In genomic region chrX:107659768-107660167, GRCh38 we compare ENCODE assay signal across 9 cellular contexts. TPM values are rescaled to one million over a fixed set of nuclear protein-coding genes. Genes with fewer than 3 reads are reported as not detected.
A peak's percentile ranks its signal among the peaks of the same experiment; 100 is the strongest.
DNase-seq lines count a peak whose midpoint lies in the region; ATAC-seq, FAIRE-seq and TF ChIP-seq lines count a peak whose summit lies in the region.
"Had no signal": no experiment of that assay in that cellular context is flagged by ENCODE, and none has a peak within 500 bp of the region (broad histone marks: within the 10 kb centered on the region; RNA-seq: fewer than 3 reads in every experiment).

No MANE protein-coding gene starts in this region.

- FAIRE-seq in frontal cortex (lab: Jason Lieb, UNC) = no peak

- no peak overlapping the region for H3K4me3 Mint-ChIP-seq in immature natural killer cell
- H3K4me3 Mint-ChIP-seq: activated naive CD8-positive, alpha-beta T cell had no signal

- peak; percentile 15 for DNase-seq in stimulated activated CD4-positive, alpha-beta T cell treated with anti-CD3 and anti-CD28 coated beads, Interleukin-4, amount 100 ng/mL, for 24 hours
- DNase-seq in stimulated activated CD4-positive, alpha-beta T cell treated with anti-CD3 and anti-CD28 coated beads, Interleukin-4, amount 100 ng/mL, for 4 hours = no peak
- peak; percentile 7 for DNase-seq in NCI-H1105 (lab: John Stamatoyannopoulos, UW)
- DNase-seq in adipocyte (ENCODE audit: low read depth) = peak; percentile 82
- DNase-seq in immature natural killer cell = peak; percentile 32 to 50 (median 43)
- DNase-seq in upper lobe of left lung = no peak
- DNase-seq in frontal cortex (ENCODE audit: low spot score in 2 of 2) = no peak

- 50 to 84% methylated on average over 1 of the region's 1 CpG for WGBS in upper lobe of left lung, 2 donors

- H3K9me3 Mint-ChIP-seq in immature natural killer cell = no peaks in the 10 kb centered on the region

- H3K4me1 ChIP-seq in adipocyte (ENCODE audit: control insufficient read depth, insufficient read depth, low read length) (peaks cover 6% of the 10 kb centered on the region), upper lobe of left lung (peaks cover 0 to 15% (median 6%) of the 10 kb centered on the region in 4 donors)

- H3K9ac ChIP-seq in adipocyte (ENCODE audit: low read length) = no peak overlapping the region

- H3K9me3 ChIP-seq in adipocyte (ENCODE audit: control insufficient read depth, low read length) (no peaks in the 10 kb centered on the region), upper lobe of left lung (no peaks in the 10 kb centered on the region)

- peaks cover 6 to 8% of the 10 kb centered on the region in 2 donors for H3K4me1 Mint-ChIP-seq in immature natural killer cell

- peaks cover 9% of the 10 kb centered on the region for H3K27me3 ChIP-seq in adipocyte (replicated peaks; ENCODE audit: control insufficient read depth, insufficient read depth, low read length)
- no peaks in the 10 kb centered on the region for H3K27me3 ChIP-seq in upper lobe of left lung

- no peak overlapping the region for H3K27ac Mint-ChIP-seq in immature natural killer cell
- H3K27ac Mint-ChIP-seq: activated naive CD8-positive, alpha-beta T cell had no signal

- TF ChIP-seq CTCF in upper lobe of left lung (IDR thresholded peaks at IDR 0.05) = peak; percentile 42 to 78 (median 65)

- ATAC-seq in upper lobe of left lung (ENCODE audit: low FRiP score in 2 of 2) = peak in 1 of 2 donors; percentile 64
- ATAC-seq in GM21717 (IDR thresholded peaks at IDR 0.05; ENCODE audit: unreplicated experiment) = no peak

- TF ChIP-seq EP300 in upper lobe of left lung (IDR thresholded peaks at IDR 0.05) = no peak

- H3K27ac ChIP-seq in upper lobe of left lung = no peak overlapping the region

- no peaks in the 10 kb centered on the region for H3K36me3 Mint-ChIP-seq in immature natural killer cell
- H3K36me3 Mint-ChIP-seq: activated naive CD8-positive, alpha-beta T cell had no signal

- H3K27me3 Mint-ChIP-seq in immature natural killer cell (ENCODE audit: low read depth in 3 of 3) = peaks cover 0 to 9% (median 5%) of the 10 kb centered on the region in 3 donors
- H3K27me3 Mint-ChIP-seq: activated naive CD8-positive, alpha-beta T cell had no signal

- TF ChIP-seq POLR2A in upper lobe of left lung (IDR thresholded peaks at IDR 0.05) = no peak

- no peak overlapping the region for H3K4me3 ChIP-seq in adipocyte (ENCODE audit: low read length)
- H3K4me3 ChIP-seq in upper lobe of left lung = no peak overlapping the region

- H3K36me3 ChIP-seq in adipocyte (ENCODE audit: control insufficient read depth, insufficient read depth, low read length, severe bottlenecking) = no peaks in the 10 kb centered on the region
- H3K36me3 ChIP-seq in upper lobe of left lung = peaks cover 0 to 4% (median 0%) of the 10 kb centered on the region in 4 donors

RNA-seq across cellular contexts. Expression of gene PRPS1, which starts 31.5 kb away (rescaled TPM):
- polyA plus RNA-seq in immature natural killer cell = 10 to 100 TPM; 41.9 to 54.6 (median 45.6) TPM
- total RNA-seq in upper lobe of left lung (10 to 100 TPM; 10.5 to 32.7 (median 24.6) TPM), frontal cortex (20.8 TPM)

Comparison
In these comparisons a context has a peak if more than half of its experiments do, and no peak if none do; other contexts are left out.
1. DNase-seq: peak in stimulated activated CD4-positive, alpha-beta T cell treated with anti-CD3 and anti-CD28 coated beads, Interleukin-4, amount 100 ng/mL, for 24 hours (single experiment), NCI-H1105 (single experiment), adipocyte (single experiment) and immature natural killer cell (3 of 3); none in stimulated activated CD4-positive, alpha-beta T cell treated with anti-CD3 and anti-CD28 coated beads, Interleukin-4, amount 100 ng/mL, for 4 hours (0 of 2), upper lobe of left lung (0 of 2) and frontal cortex (0 of 2).